ENCODE assay signal across 8 cellular contexts in the genomic region with DNA sequence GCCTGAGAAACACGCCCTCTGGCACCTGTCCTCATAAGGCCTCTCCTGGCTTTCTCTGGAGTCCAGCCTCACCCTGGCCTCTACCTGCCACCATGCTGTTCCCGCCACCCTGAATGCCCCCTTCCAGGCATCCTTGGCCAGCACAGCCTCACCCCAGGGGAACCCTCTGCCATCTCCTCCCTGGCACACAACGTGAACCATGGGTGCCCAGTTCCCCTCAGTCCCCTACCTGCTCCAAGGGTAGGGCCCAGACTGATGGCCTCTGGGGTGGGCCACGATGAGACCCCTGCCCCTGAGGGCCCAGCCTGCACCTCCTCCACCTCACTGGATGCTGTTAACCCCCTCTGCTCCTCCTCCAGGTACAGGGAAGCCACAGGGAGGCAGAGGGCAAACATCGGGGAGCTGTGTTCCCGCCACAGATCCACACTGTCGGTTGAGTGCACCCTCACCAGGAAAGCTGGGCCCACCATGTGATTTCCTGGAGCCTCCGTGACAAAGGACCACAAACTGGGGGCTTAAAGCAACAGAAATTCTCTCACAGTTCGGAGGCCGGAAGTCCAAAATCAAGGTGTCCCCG.
DNase-seq lines count a peak whose midpoint lies in the region; ATAC-seq and TF ChIP-seq lines count a peak whose summit lies in the region.

No MANE protein-coding gene starts in this region.

- peaks cover 3% of the 10 kb centered on the region for H3K27me3 Mint-ChIP-seq in endothelial cell (ENCODE audit: unreplicated experiment)
- peaks cover 29% of the 10 kb centered on the region for H3K27me3 Mint-ChIP-seq in progenitor cell of endocrine pancreas

- DNase-seq in GM06990 (ENCODE audit: extremely low read depth, insufficient read length) (no peak), RWPE2 (ENCODE audit: low spot score) (peak; percentile 33), endothelial cell (ENCODE audit: low spot score) (no peak), sciatic nerve (ENCODE audit: low spot score) (no peak), amniotic stem cell (lab: John Stamatoyannopoulos, UW) (no peak), progenitor cell of endocrine pancreas (ENCODE audit: low spot score, unreplicated experiment) (no peak)
- DNase-seq in stimulated activated CD8-positive, alpha-beta memory T cell treated with anti-CD3 and anti-CD28 coated beads, Interleukin-4, amount 100 ng/mL, for 48 hours, result no peak

- H3K9me3 Mint-ChIP-seq in endothelial cell (ENCODE audit: unreplicated experiment) (no peaks in the 10 kb centered on the region), progenitor cell of endocrine pancreas (ENCODE audit: low read depth) (no peaks in the 10 kb centered on the region)

- intact Hi-C loops in sciatic nerve (cut with DNase I), result no loop called here

- H3K4me3 Mint-ChIP-seq in endothelial cell (ENCODE audit: unreplicated experiment) (peak overlapping the region; percentile 73), progenitor cell of endocrine pancreas (ENCODE audit: low read depth) (no peak overlapping the region)

- H3K36me3 Mint-ChIP-seq in endothelial cell (ENCODE audit: low read depth, unreplicated experiment), result peaks cover 4% of the 10 kb centered on the region
- H3K36me3 Mint-ChIP-seq in progenitor cell of endocrine pancreas (ENCODE audit: insufficient read depth), result no peaks in the 10 kb centered on the region

- H3K27ac ChIP-seq in RWPE2 (ENCODE audit: poor library complexity, severe bottlenecking), result no peak overlapping the region

- no peak for ATAC-seq in RWPE2 (ENCODE audit: low read depth)
- peak; percentile 15 for ATAC-seq in sciatic nerve
- ATAC-seq in HG03039 (IDR thresholded peaks at IDR 0.05; ENCODE audit: unreplicated experiment), result no peak

- H3K36me3 ChIP-seq in GM06990 (ENCODE audit: control insufficient read depth, insufficient read depth, low read length) (no peaks in the 10 kb centered on the region; the same call in 1 of the 2 replicates), RWPE2 (ENCODE audit: low read depth) (no peaks in the 10 kb centered on the region)

- no peaks in the 10 kb centered on the region for H3K9me3 ChIP-seq in RWPE2 (ENCODE audit: severe bottlenecking)

- TF ChIP-seq CTCF in GM06990 (IDR thresholded peaks at IDR 0.05; ENCODE audit: insufficient read depth, low read length, poor library complexity, severe bottlenecking) (no peak), RWPE2 (IDR thresholded peaks at IDR 0.05; ENCODE audit: poor library complexity, severe bottlenecking) (no peak), endothelial cell (IDR thresholded peaks at IDR 0.05; ENCODE audit: unreplicated experiment) (no peak), progenitor cell of endocrine pancreas (IDR thresholded peaks at IDR 0.05; ENCODE audit: unreplicated experiment) (no peak)

- no peaks in the 10 kb centered on the region for H3K4me1 ChIP-seq in RWPE2 (ENCODE audit: insufficient read depth, poor library complexity, severe bottlenecking)

- no peaks in the 10 kb centered on the region for H3K27me3 ChIP-seq in GM06990 (replicated peaks; ENCODE audit: control insufficient read depth, insufficient read depth, low read length)
- H3K27me3 ChIP-seq in RWPE2 (ENCODE audit: insufficient read depth, poor library complexity, severe bottlenecking), result no peaks in the 10 kb centered on the region

- H3K27ac Mint-ChIP-seq in endothelial cell (ENCODE audit: unreplicated experiment), result no peak overlapping the region
- no peak overlapping the region for H3K27ac Mint-ChIP-seq in progenitor cell of endocrine pancreas

- H3K4me3 ChIP-seq in GM06990 (replicated peaks; ENCODE audit: low read depth, low read length), result 0 out of 2 replicates have a peak overlapping the region, but pooled peaks have one; percentile 77
- no peak overlapping the region for H3K4me3 ChIP-seq in RWPE2 (ENCODE audit: severe bottlenecking)

- H3K4me1 Mint-ChIP-seq in endothelial cell (ENCODE audit: unreplicated experiment), result peaks cover 28% of the 10 kb centered on the region
- H3K4me1 Mint-ChIP-seq in progenitor cell of endocrine pancreas (ENCODE audit: low read depth), result peaks cover 2% of the 10 kb centered on the region
